Comparison of ENCODE assay signal across 27 cellular contexts in genomic region chr6:132252113-132252512, GRCh38.
"Had no signal": no experiment of that assay in that cellular context is flagged by ENCODE, and none has a peak within 500 bp of the region (broad histone marks: within the 10 kb centered on the region; RNA-seq: fewer than 3 reads in every experiment).

No MANE protein-coding gene starts in this region.

- H3K9me3 Mint-ChIP-seq: activated T-cell treated with anti-CD3 and anti-CD28 coated beads, Interleukin-2, amount 50 U/mL, for 4 hours; activated T-helper 2 cell treated with anti-CD3 and anti-CD28 coated beads, Interferon-gamma antibody, Interleukin-2, Interleukin-4, amounts not matched to agents 10 μg/mL and 5 μg/mL and 100 μg/mL, durations not matched to agents 14 hours and 24 hours and 36 hours; stimulated activated naive CD8-positive, alpha-beta T cell treated with anti-CD3 and anti-CD28 coated beads, Interleukin-15, Interleukin-2, amounts not matched to agents 100 ng/mL and 50 ng/mL, for 24 hours had no signal

- DNase-seq: activated CD4-positive, alpha-beta T cell treated with anti-CD3 and anti-CD28 coated beads for 36 hours; activated CD4-positive, alpha-beta T cell treated with anti-CD3 and anti-CD28 coated beads, Interleukin-2, amount 50 U/mL, for 4 hours; activated CD8-positive, alpha-beta memory T cell treated with anti-CD3 and anti-CD28 coated beads for 24 hours; activated CD8-positive, alpha-beta memory T cell treated with anti-CD3 and anti-CD28 coated beads, Interleukin-2, amount 50 U/mL, for 4 hours; activated naive CD4-positive, alpha-beta T cell treated with Interleukin-2 at 50 U/mL for 16 hours; activated naive CD8-positive, alpha-beta T cell treated with anti-CD3 and anti-CD28 coated beads, Interleukin-2, amount 10 ng/mL, durations not matched to agents 7 days and 5 days; activated T-cell treated with anti-CD3 and anti-CD28 coated beads, Interleukin-2, amount 50 U/mL, for 4 hours; amniotic stem cell; cerebellar nuclear complex; head of caudate nucleus; left colon; mesenchymal stem cell; nephron progenitor cell; occipital lobe; right lobe of liver; stimulated activated CD4-positive, alpha-beta T cell treated with anti-CD3 and anti-CD28 coated beads, Interleukin-1b, Interleukin-23, amount 100 ng/mL, for 48 hours; substantia nigra; T-helper 1 cell; tibial artery had no signal

- H3K36me3 Mint-ChIP-seq: activated naive CD8-positive, alpha-beta T cell treated with anti-CD3 and anti-CD28 coated beads, Interleukin-2, amount 10 ng/mL, durations not matched to agents 7 days and 5 days had no signal

- H3K4me3 Mint-ChIP-seq: activated CD4-positive, alpha-beta T cell treated with anti-CD3 and anti-CD28 coated beads for 36 hours; activated naive CD8-positive, alpha-beta T cell treated with anti-CD3 and anti-CD28 coated beads, Interleukin-2, amount 10 ng/mL, durations not matched to agents 7 days and 5 days; activated T-cell treated with anti-CD3 and anti-CD28 coated beads, Interleukin-2, amount 50 U/mL, for 4 hours; nephron progenitor cell; stimulated activated naive CD8-positive, alpha-beta T cell treated with anti-CD3 and anti-CD28 coated beads, Interleukin-15, Interleukin-2, amounts not matched to agents 100 ng/mL and 50 ng/mL, for 24 hours; WTC11 had no signal

- H3K4me1 Mint-ChIP-seq: activated CD4-positive, alpha-beta T cell treated with anti-CD3 and anti-CD28 coated beads for 36 hours; activated naive CD8-positive, alpha-beta T cell treated with anti-CD3 and anti-CD28 coated beads, Interleukin-2, amount 10 ng/mL, durations not matched to agents 7 days and 5 days; nephron progenitor cell; WTC11 had no signal

- H3K27me3 ChIP-seq: breast epithelium, esophagus muscularis mucosa, gastroesophageal sphincter, right lobe of liver, tibial artery had no signal

- H3K9me3 ChIP-seq: esophagus muscularis mucosa, gastroesophageal sphincter, tibial artery had no signal

- H3K4me1 ChIP-seq: breast epithelium, esophagus muscularis mucosa, gastroesophageal sphincter, right lobe of liver, tibial artery had no signal

- ATAC-seq: activated CD4-positive, alpha-beta T cell treated with anti-CD3 and anti-CD28 coated beads for 36 hours; activated T-cell treated with anti-CD3 and anti-CD28 coated beads, Interleukin-2, amount 50 U/mL, for 4 hours; gastroesophageal sphincter; left colon; right lobe of liver; WTC11 had no signal

- H3K36me3 ChIP-seq: breast epithelium, esophagus muscularis mucosa, gastroesophageal sphincter, right lobe of liver, tibial artery had no signal

- H3K27ac Mint-ChIP-seq: activated CD4-positive, alpha-beta T cell treated with anti-CD3 and anti-CD28 coated beads for 36 hours; activated naive CD8-positive, alpha-beta T cell treated with anti-CD3 and anti-CD28 coated beads, Interleukin-2, amount 10 ng/mL, durations not matched to agents 7 days and 5 days; activated T-helper 2 cell treated with anti-CD3 and anti-CD28 coated beads, Interferon-gamma antibody, Interleukin-2, Interleukin-4, amounts not matched to agents 10 μg/mL and 5 μg/mL and 100 μg/mL, durations not matched to agents 14 hours and 24 hours and 36 hours; nephron progenitor cell; stimulated activated naive CD8-positive, alpha-beta T cell treated with anti-CD3 and anti-CD28 coated beads, Interleukin-15, Interleukin-2, amounts not matched to agents 100 ng/mL and 50 ng/mL, for 24 hours; WTC11 had no signal

- H3K27ac ChIP-seq: breast epithelium, coronary artery, esophagus muscularis mucosa, gastroesophageal sphincter, right lobe of liver, tibial artery had no signal

- H3K4me3 ChIP-seq: breast epithelium, coronary artery, esophagus muscularis mucosa, gastroesophageal sphincter, right lobe of liver, skin epidermis, tibial artery had no signal
